25 cellular contexts compared by ENCODE assay signal in genomic region chr18:7255643-7256042, GRCh38. TPM values are rescaled to one million over a fixed set of nuclear protein-coding genes. Genes with fewer than 3 reads are reported as not detected.
DNase-seq lines count a peak whose midpoint lies in the region; ATAC-seq and TF ChIP-seq lines count a peak whose summit lies in the region.
"Had no signal": no experiment of that assay in that cellular context is flagged by ENCODE, and none has a peak within 500 bp of the region (broad histone marks: within the 10 kb centered on the region; RNA-seq: fewer than 3 reads in every experiment).

No MANE protein-coding gene starts in this region.

- peaks cover 10% of the 10 kb centered on the region for H3K9me3 Mint-ChIP-seq in nephron progenitor cell
- H3K9me3 Mint-ChIP-seq: CD4-positive, alpha-beta T cell; GM23338; HFFc6 had no signal

- no peaks in the 10 kb centered on the region for H3K27me3 ChIP-seq in gastrocnemius medialis
- H3K27me3 ChIP-seq: BE2C; BLaER1 treated with 17β-estradiol and CSF1 and Interleukin-3, amounts not matched to agents 10 nM and 100 nM had no signal

- in situ Hi-C loops in gastrocnemius medialis (cut with MboI; ENCODE audit: low sequenced_read_pairs in 4 of 4): loop anchor here in 1 of 4 donors (25.0 kb wide), 1 partner anchor 1132 kb away; no protein-coding TSS in a partner anchor

- no peak overlapping the region for H3K4me3 ChIP-seq in gastrocnemius medialis
- H3K4me3 ChIP-seq: A549; BLaER1 treated with 17β-estradiol and CSF1 and Interleukin-3, amounts not matched to agents 10 nM and 100 nM; GM23338 had no signal

- ATAC-seq in Right ventricle myocardium inferior (peak; percentile 55), left ventricle myocardium superior (peak; percentile 70), gastrocnemius medialis (no peak), HG03457 (IDR thresholded peaks at IDR 0.05; ENCODE audit: unreplicated experiment) (no peak)
- ATAC-seq: A549, GM23338 had no signal

- H3K27ac ChIP-seq in gastrocnemius medialis: peak overlapping the region; percentile 79 to 86 (median 82)
- H3K27ac ChIP-seq: A549; BLaER1 treated with 17β-estradiol and CSF1 and Interleukin-3, amounts not matched to agents 10 nM and 100 nM had no signal

- H3K36me3 ChIP-seq in gastrocnemius medialis: no peaks in the 10 kb centered on the region
- H3K36me3 ChIP-seq: BE2C; BLaER1 treated with 17β-estradiol and CSF1 and Interleukin-3, amounts not matched to agents 10 nM and 100 nM had no signal

- TF ChIP-seq POLR2A in gastrocnemius medialis (IDR thresholded peaks at IDR 0.05): no peak

- H3K9me3 ChIP-seq in gastrocnemius medialis: no peaks in the 10 kb centered on the region
- H3K9me3 ChIP-seq: A549; BE2C; BLaER1 treated with 17β-estradiol and CSF1 and Interleukin-3, amounts not matched to agents 10 nM and 100 nM had no signal

- no peak for TF ChIP-seq CTCF in nephron progenitor cell (IDR thresholded peaks at IDR 0.05)
- no peak for TF ChIP-seq CTCF in gastrocnemius medialis (IDR thresholded peaks at IDR 0.05 in 4 of 5, conservative IDR thresholded peaks at IDR 0.05 in 1 of 5)

- no peak for DNase-seq in Right ventricle myocardium inferior (ENCODE audit: missing footprints)
- DNase-seq in cardiac septum (ENCODE audit: low spot score): no peak
- no peak for DNase-seq in left ventricle myocardium superior
- no peak for DNase-seq in nephron progenitor cell
- DNase-seq in gastrocnemius medialis: no peak
- DNase-seq in OCI-M2 (lab: John Stamatoyannopoulos, UW; ENCODE audit: unreplicated experiment): no peak
- DNase-seq: 8988T; ACHN; AML-193; BE2C; CD4-positive, alpha-beta T cell; CD8-positive, alpha-beta memory T cell; DMS53; DMS79 treated with DMSO at 0.1 percent for 48 hours; GF-D8; H9; HFFc6 had no signal

- peak overlapping the region; percentile 16 for H3K27ac Mint-ChIP-seq in nephron progenitor cell
- H3K27ac Mint-ChIP-seq: CD14-positive monocyte; CD4-positive, alpha-beta T cell; CD8-positive, alpha-beta memory T cell; GM23338; HFFc6 had no signal

- peaks cover 22% of the 10 kb centered on the region for H3K4me1 Mint-ChIP-seq in nephron progenitor cell
- H3K4me1 Mint-ChIP-seq: CD14-positive monocyte; CD8-positive, alpha-beta memory T cell had no signal

- peaks cover 5% of the 10 kb centered on the region for H3K36me3 Mint-ChIP-seq in nephron progenitor cell (ENCODE audit: low read depth)
- H3K36me3 Mint-ChIP-seq: CD14-positive monocyte; CD8-positive, alpha-beta memory T cell had no signal

- peaks cover 43 to 47% of the 10 kb centered on the region in 2 donors for H3K4me1 ChIP-seq in gastrocnemius medialis
- H3K4me1 ChIP-seq: A549; BE2C; BLaER1 treated with 17β-estradiol and CSF1 and Interleukin-3, amounts not matched to agents 10 nM and 100 nM had no signal

- intact Hi-C loops in Right ventricle myocardium inferior (cut with DNase I): loop anchor here (2.0 kb wide), 1 partner anchor 23 kb away; no protein-coding TSS in a partner anchor
- intact Hi-C loops in cardiac septum (cut with DNase I): no loop called here
- intact Hi-C loops in left ventricle myocardium superior (cut with micrococcal nuclease): no loop called here
- intact Hi-C loops in gastrocnemius medialis (cut with DNase I; ENCODE audit: low total_unique reads): loop anchor here (2.0 to 5.0 kb wide), 2 partner anchors 19 to 33 kb away; no protein-coding TSS in a partner anchor

- H3K27me3 Mint-ChIP-seq in nephron progenitor cell (ENCODE audit: low read depth, poor library complexity): peaks cover 4% of the 10 kb centered on the region
- H3K27me3 Mint-ChIP-seq: CD4-positive, alpha-beta T cell had no signal

- no peak overlapping the region for H3K4me3 Mint-ChIP-seq in nephron progenitor cell
- H3K4me3 Mint-ChIP-seq: CD14-positive monocyte; CD4-positive, alpha-beta T cell; CD8-positive, alpha-beta memory T cell; GM23338; H9; HFFc6 had no signal

RNA-seq across cellular contexts. Expression of gene LRRC30, which starts 24.8 kb away (rescaled TPM):
- total RNA-seq in Right ventricle myocardium inferior: not detected
- not detected for total RNA-seq in cardiac septum
- total RNA-seq in left ventricle myocardium superior: not detected
- total RNA-seq in gastrocnemius medialis: 1 to 10 TPM; 2.1 to 6.2 (median 5.0) TPM
- total RNA-seq: CD4-positive, alpha-beta T cell; CD8-positive, alpha-beta memory T cell; Daoy; G401; GM23338; H4; H9; HFFc6 had no signal

Comparison
In these comparisons a context has a peak if more than half of its experiments do, and no peak if none do; other contexts are left out.
1. intact Hi-C loops: an anchor here in Right ventricle myocardium inferior (2.0 kb wide) and gastrocnemius medialis (2.0 to 5.0 kb wide); none called in cardiac septum and left ventricle myocardium superior.
2. ATAC-seq: peak in Right ventricle myocardium inferior (single experiment) and left ventricle myocardium superior (single experiment); none in gastrocnemius medialis (0 of 2) and HG03457 (single experiment).